11 cellular contexts compared by ENCODE assay signal in genomic region chr10:70682920-70683600, GRCh38. TPM values are rescaled to one million over a fixed set of nuclear protein-coding genes. Genes with fewer than 3 reads are reported as not detected.
DNase-seq lines count a peak whose midpoint lies in the region; ATAC-seq and TF ChIP-seq lines count a peak whose summit lies in the region.
"Had no signal": no experiment of that assay in that cellular context is flagged by ENCODE, and none has a peak within 500 bp of the region (broad histone marks: within the 10 kb centered on the region; RNA-seq: fewer than 3 reads in every experiment).

No MANE protein-coding gene starts in this region.

- H3K27me3 ChIP-seq in GM23248 (replicated peaks; ENCODE audit: insufficient read depth), result no peaks in the 10 kb centered on the region

- no peaks in the 10 kb centered on the region for H3K9me2 ChIP-seq in GM23248 (ENCODE audit: insufficient read depth)

- no peaks in the 10 kb centered on the region for H3F3A ChIP-seq in GM23248 (ENCODE audit: insufficient read depth)

- DNase-seq in GM13977 (ENCODE audit: low spot score) (peak; percentile 54), chondrocyte (ENCODE audit: low spot score) (peak; percentile 81), GM23248 (no peak), T-cell (no peak)
- DNase-seq in stimulated activated CD8-positive, alpha-beta memory T cell treated with anti-CD3 and anti-CD28 coated beads, Interleukin-15, amount 100 ng/mL, for 48 hours (ENCODE audit: low read depth in 2 of 2), result peak; percentile 16 to 18
- DNase-seq: C1 segment of cervical spinal cord, midbrain, NCI-H524 treated with DMSO at 0.1 percent for 48 hours had no signal

- peaks cover 15% of the 10 kb centered on the region for H3K4me1 ChIP-seq in GM23248 (ENCODE audit: insufficient read depth)
- H3K4me1 ChIP-seq: parathyroid adenoma had no signal

- H3K27ac ChIP-seq in GM23248, result no peak overlapping the region
- H3K27ac ChIP-seq: parathyroid adenoma had no signal

- CTCF ChIA-PET in T-cell (lab: Charles Lee), result no interaction called here

- no peaks in the 10 kb centered on the region for H3K36me3 ChIP-seq in GM23248 (ENCODE audit: low read depth)

- H3K4me3 Mint-ChIP-seq in IgD-negative memory B cell, result no peak overlapping the region
- no peak overlapping the region for H3K4me3 Mint-ChIP-seq in chondrocyte (ENCODE audit: unreplicated experiment)
- no peak overlapping the region for H3K4me3 Mint-ChIP-seq in T-cell

- H4K20me1 ChIP-seq in GM23248 (ENCODE audit: insufficient read depth), result no peaks in the 10 kb centered on the region

- TF ChIP-seq CTCF in GM13977 (IDR thresholded peaks at IDR 0.05; ENCODE audit: extremely low read depth, insufficient read depth, missing control alignments) (no peak), chondrocyte (IDR thresholded peaks at IDR 0.05) (no peak)

- 93% methylated on average over 20 of the region's 20 CpGs for WGBS in GM23248 (ENCODE audit: low coverage in 1 of 2, low lambda C conversion rate in 2 of 2, missing lambda C conversion rate in 2 of 2), 2 experiments

- no peaks in the 10 kb centered on the region for H3K9me3 Mint-ChIP-seq in IgD-negative memory B cell
- H3K9me3 Mint-ChIP-seq in chondrocyte (ENCODE audit: low read depth), result no peaks in the 10 kb centered on the region
- no peaks in the 10 kb centered on the region for H3K9me3 Mint-ChIP-seq in T-cell

- H3K4me1 Mint-ChIP-seq in IgD-negative memory B cell, result peaks cover 0 to 2% (median 2%) of the 10 kb centered on the region in 3 donors
- H3K4me1 Mint-ChIP-seq in chondrocyte (ENCODE audit: low read depth), result peaks cover 17% of the 10 kb centered on the region
- H3K4me1 Mint-ChIP-seq in T-cell, result no peaks in the 10 kb centered on the region

- H3K9ac ChIP-seq in GM23248, result no peak overlapping the region
- H3K9ac ChIP-seq: parathyroid adenoma had no signal

- ATAC-seq in GM21825 (IDR thresholded peaks at IDR 0.05; ENCODE audit: unreplicated experiment) (no peak), T-cell (replicated peaks in 1 of 4) (no peak)

- in situ Hi-C loops in GM13977 (cut with MboI; ENCODE audit: low pct_unique_long_range_greater_than_20kb, low sequenced_read_pairs, unreplicated experiment), result no loop called here
- in situ Hi-C loops in GM23248 (cut with MboI), result no loop called here

- H3K79me2 ChIP-seq in GM23248 (ENCODE audit: insufficient read depth), result no peaks in the 10 kb centered on the region
- H3K79me2 ChIP-seq: parathyroid adenoma had no signal

- POLR2A ChIA-PET in T-cell (lab: Charles Lee), result no interaction called here

- H3K27me3 Mint-ChIP-seq in IgD-negative memory B cell (peaks cover 2% of the 10 kb centered on the region), chondrocyte (ENCODE audit: low read depth) (no peaks in the 10 kb centered on the region), T-cell (no peaks in the 10 kb centered on the region)

- peaks cover 1% of the 10 kb centered on the region for H3K36me3 Mint-ChIP-seq in IgD-negative memory B cell
- no peaks in the 10 kb centered on the region for H3K36me3 Mint-ChIP-seq in chondrocyte (ENCODE audit: low read depth)
- no peaks in the 10 kb centered on the region for H3K36me3 Mint-ChIP-seq in T-cell

- no peak overlapping the region for H2AFZ ChIP-seq in GM23248
- H2AFZ ChIP-seq: parathyroid adenoma had no signal

- H3K4me2 ChIP-seq in GM23248 (ENCODE audit: unreplicated experiment), result no peak overlapping the region

- H3K9me3 ChIP-seq in GM23248 (ENCODE audit: low read depth), result no peaks in the 10 kb centered on the region

- H3K27ac Mint-ChIP-seq in IgD-negative memory B cell, result peak overlapping the region in 2 of 3 donors; percentile 74 to 78
- no peak overlapping the region for H3K27ac Mint-ChIP-seq in chondrocyte (ENCODE audit: unreplicated experiment)
- H3K27ac Mint-ChIP-seq in T-cell, result no peak overlapping the region

- H3K4me3 ChIP-seq in GM23248, result no peak overlapping the region

RNA-seq across cellular contexts. Expression of gene ADAMTS14, which starts 10.8 kb away (rescaled TPM):
- polyA plus RNA-seq in IgD-negative memory B cell, result not detected
- 7.7 to 9.2 TPM (median 8.7 TPM) in 3 replicates for total RNA-seq in chondrocyte
- total RNA-seq in GM23248 (2014; rRNA removed; shearing (Covaris generic)), result 0.97 and 1.4 TPM in 2 replicates
- polyA plus RNA-seq in GM23248 (2016; fragmentation: Nextera tagmentation; extraction: Ambion mirVana), result 0.76 and 0.91 TPM in 2 replicates
- total RNA-seq in T-cell, result under 1 TPM in 4 of 5 donors, not detected in 1; 0.09 to 0.13 (median 0.10) TPM

Comparison
In these comparisons a context has a peak if more than half of its experiments do, and no peak if none do; other contexts are left out.
1. DNase-seq: peak in GM13977 (single experiment), chondrocyte (single experiment) and stimulated activated CD8-positive, alpha-beta memory T cell treated with anti-CD3 and anti-CD28 coated beads, Interleukin-15, amount 100 ng/mL, for 48 hours (2 of 2); none in GM23248 (single experiment) and T-cell (0 of 34).
2. H3K27ac Mint-ChIP-seq: peak in IgD-negative memory B cell (2 of 3); none in chondrocyte (single experiment) and T-cell (0 of 2).